ENCODE assay signal across 25 cellular contexts in genomic region chr3:181518222-181518621, GRCh38.
DNase-seq lines count a peak whose midpoint lies in the region; ATAC-seq and TF ChIP-seq lines count a peak whose summit lies in the region.
"Had no signal": no experiment of that assay in that cellular context is flagged by ENCODE, and none has a peak within 500 bp of the region (broad histone marks: within the 10 kb centered on the region; RNA-seq: fewer than 3 reads in every experiment).

No MANE protein-coding gene starts in this region.

- H3K79me2 ChIP-seq in OCI-LY1 (ENCODE audit: insufficient read depth, low read length) = no peaks in the 10 kb centered on the region

- H3K4me1 ChIP-seq in BE2C = peaks cover 17% of the 10 kb centered on the region
- peaks cover 29% of the 10 kb centered on the region for H3K4me1 ChIP-seq in OCI-LY1 (ENCODE audit: insufficient read depth, low read length, severe bottlenecking)
- no peaks in the 10 kb centered on the region for H3K4me1 ChIP-seq in foreskin keratinocyte
- H3K4me1 ChIP-seq: A549, BLaER1 had no signal

- H3K4me3 ChIP-seq in BE2C (ENCODE audit: low read depth, low read length) = peak overlapping the region; percentile 25; the same call in 1 of the 2 replicates
- H3K4me3 ChIP-seq in OCI-LY1 (ENCODE audit: low read depth, low read length, poor library complexity, severe bottlenecking) = no peak overlapping the region
- H3K4me3 ChIP-seq: A549, BLaER1, GM12878 had no signal

- no peaks in the 10 kb centered on the region for H3K36me3 ChIP-seq in BE2C
- no peaks in the 10 kb centered on the region for H3K36me3 ChIP-seq in OCI-LY1 (ENCODE audit: insufficient read depth, low read length)
- H3K36me3 ChIP-seq: BLaER1 had no signal

- H3K27ac ChIP-seq in OCI-LY1 (ENCODE audit: low read depth, low read length, poor library complexity, severe bottlenecking) = no peak overlapping the region
- no peak overlapping the region for H3K27ac ChIP-seq in foreskin keratinocyte
- H3K27ac ChIP-seq in substantia nigra (ENCODE audit: low read depth, low read length, poor library complexity, severe bottlenecking) = no peak overlapping the region
- H3K27ac ChIP-seq: 22Rv1, A549, BLaER1 had no signal

- ATAC-seq in SK-N-SH treated with all-trans-retinoic acid at 6 μM for 48 hours = peak; percentile 72
- ATAC-seq in foreskin keratinocyte = no peak
- ATAC-seq: A549, GM12878 had no signal

- no peaks in the 10 kb centered on the region for H3F3A ChIP-seq in OCI-LY1 (ENCODE audit: insufficient read depth, low read length)

- H2AFZ ChIP-seq in OCI-LY1 (ENCODE audit: low read length) = no peak overlapping the region

- H3K9me3 ChIP-seq in BE2C = peaks cover 1% of the 10 kb centered on the region; the same call in 1 of the 2 replicates
- 0 out of 2 replicates have a peak, but pooled peaks cover 6% of the 10 kb centered on the region for H3K9me3 ChIP-seq in OCI-LY1 (ENCODE audit: low read length)
- H3K9me3 ChIP-seq: A549, BLaER1 had no signal

- DNase-seq in BE2C (no peak), SK-N-DZ (ENCODE audit: low spot score) (peak; percentile 99), medulla oblongata (ENCODE audit: extremely low spot score) (no peak), foreskin keratinocyte (no peak), NCI-H526 (lab: John Stamatoyannopoulos, UW) (no peak), substantia nigra (lab: John Stamatoyannopoulos, UW) (no peak)
- DNase-seq: AML-193; C1 segment of cervical spinal cord; CD4-positive, alpha-beta memory T cell; CD4-positive, CD25-positive, alpha-beta regulatory T cell; CD8-positive, alpha-beta memory T cell; COR-L47; DMS 273 treated with DMSO at 0.1 percent for 48 hours; DMS153; DMS53; DMS79; DND-41; EL; GDM1 had no signal

- no peaks in the 10 kb centered on the region for H3K9me2 ChIP-seq in OCI-LY1 (ENCODE audit: low read depth, low read length)

- H3K27me3 ChIP-seq in BE2C (no peaks in the 10 kb centered on the region), OCI-LY1 (ENCODE audit: insufficient read depth, low read length) (no peaks in the 10 kb centered on the region), foreskin keratinocyte (peaks cover 2% of the 10 kb centered on the region)
- H3K27me3 ChIP-seq: BLaER1 had no signal

- no peaks in the 10 kb centered on the region for H4K20me1 ChIP-seq in OCI-LY1 (ENCODE audit: insufficient read depth, low read length)
- H4K20me1 ChIP-seq: BLaER1 had no signal

- no peak overlapping the region for H3K9ac ChIP-seq in OCI-LY1 (ENCODE audit: low read length)
- H3K9ac ChIP-seq: BLaER1 had no signal

- H3K4me2 ChIP-seq in OCI-LY1 (ENCODE audit: low read length) = 0 out of 2 replicates have a peak overlapping the region, but pooled peaks have one; percentile 5
- H3K4me2 ChIP-seq: A549, BLaER1 had no signal

- TF ChIP-seq CTCF in BE2C (IDR thresholded peaks at IDR 0.05; ENCODE audit: low read depth, low read length) (no peak), OCI-LY1 (IDR thresholded peaks at IDR 0.05; ENCODE audit: low read length) (no peak), foreskin keratinocyte (conservative IDR thresholded peaks at IDR 0.05) (no peak)

TF ChIP-seq in SK-N-SH treated with all-trans-retinoic acid at 6 μM for 48 hours, 23 proteins besides CTCF, POLR2A, EP300 and RAD21:
- peak; percentile 84 for TF ChIP-seq TCF4 (CRISPR knock-in tag; IDR thresholded peaks at IDR 0.05; ENCODE audit: borderline replicate concordance)
- TF ChIP-seq OSR1 (CRISPR knock-in tag; IDR thresholded peaks at IDR 0.05) = no peak
- no peak for TF ChIP-seq ESRRG (CRISPR knock-in tag; IDR thresholded peaks at IDR 0.05)
- no peak for TF ChIP-seq RARB (CRISPR knock-in tag; IDR thresholded peaks at IDR 0.05)
- TF ChIP-seq ZNF565 (CRISPR knock-in tag; conservative IDR thresholded peaks at IDR 0.05; ENCODE audit: low read depth) = no peak
- no peak for TF ChIP-seq ZFP3 (CRISPR knock-in tag; IDR thresholded peaks at IDR 0.05)
- 0 out of 2 replicates have a peak, but pooled peaks have one; percentile 49 for TF ChIP-seq SNAI2 (CRISPR knock-in tag; IDR thresholded peaks at IDR 0.05)
- TF ChIP-seq, protein P1, sequence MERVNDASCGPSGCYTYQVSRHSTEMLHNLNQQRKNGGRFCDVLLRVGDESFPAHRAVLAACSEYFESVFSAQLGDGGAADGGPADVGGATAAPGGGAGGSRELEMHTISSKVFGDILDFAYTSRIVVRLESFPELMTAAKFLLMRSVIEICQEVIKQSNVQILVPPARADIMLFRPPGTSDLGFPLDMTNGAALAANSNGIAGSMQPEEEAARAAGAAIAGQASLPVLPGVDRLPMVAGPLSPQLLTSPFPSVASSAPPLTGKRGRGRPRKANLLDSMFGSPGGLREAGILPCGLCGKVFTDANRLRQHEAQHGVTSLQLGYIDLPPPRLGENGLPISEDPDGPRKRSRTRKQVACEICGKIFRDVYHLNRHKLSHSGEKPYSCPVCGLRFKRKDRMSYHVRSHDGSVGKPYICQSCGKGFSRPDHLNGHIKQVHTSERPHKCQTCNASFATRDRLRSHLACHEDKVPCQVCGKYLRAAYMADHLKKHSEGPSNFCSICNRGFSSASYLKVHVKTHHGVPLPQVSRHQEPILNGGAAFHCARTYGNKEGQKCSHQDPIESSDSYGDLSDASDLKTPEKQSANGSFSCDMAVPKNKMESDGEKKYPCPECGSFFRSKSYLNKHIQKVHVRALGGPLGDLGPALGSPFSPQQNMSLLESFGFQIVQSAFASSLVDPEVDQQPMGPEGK (CRISPR knock-in tag; IDR thresholded peaks at IDR 0.05; ENCODE audit: borderline replicate concordance) = peak; percentile 85
- no peak for TF ChIP-seq ZNF70 (CRISPR knock-in tag; IDR thresholded peaks at IDR 0.05)
- TF ChIP-seq ISL1 (CRISPR knock-in tag; IDR thresholded peaks at IDR 0.05) = peak; percentile 72
- TF ChIP-seq, protein P2, sequence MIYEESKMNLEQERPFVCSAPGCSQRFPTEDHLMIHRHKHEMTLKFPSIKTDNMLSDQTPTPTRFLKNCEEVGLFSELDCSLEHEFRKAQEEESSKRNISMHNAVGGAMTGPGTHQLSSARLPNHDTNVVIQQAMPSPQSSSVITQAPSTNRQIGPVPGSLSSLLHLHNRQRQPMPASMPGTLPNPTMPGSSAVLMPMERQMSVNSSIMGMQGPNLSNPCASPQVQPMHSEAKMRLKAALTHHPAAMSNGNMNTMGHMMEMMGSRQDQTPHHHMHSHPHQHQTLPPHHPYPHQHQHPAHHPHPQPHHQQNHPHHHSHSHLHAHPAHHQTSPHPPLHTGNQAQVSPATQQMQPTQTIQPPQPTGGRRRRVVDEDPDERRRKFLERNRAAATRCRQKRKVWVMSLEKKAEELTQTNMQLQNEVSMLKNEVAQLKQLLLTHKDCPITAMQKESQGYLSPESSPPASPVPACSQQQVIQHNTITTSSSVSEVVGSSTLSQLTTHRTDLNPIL (CRISPR knock-in tag; IDR thresholded peaks at IDR 0.05; ENCODE audit: low read depth) = no peak
- peak; percentile 53; the same call in 1 of the 2 replicates for TF ChIP-seq ZFP30 (CRISPR knock-in tag; IDR thresholded peaks at IDR 0.05)
- TF ChIP-seq, protein P3, sequence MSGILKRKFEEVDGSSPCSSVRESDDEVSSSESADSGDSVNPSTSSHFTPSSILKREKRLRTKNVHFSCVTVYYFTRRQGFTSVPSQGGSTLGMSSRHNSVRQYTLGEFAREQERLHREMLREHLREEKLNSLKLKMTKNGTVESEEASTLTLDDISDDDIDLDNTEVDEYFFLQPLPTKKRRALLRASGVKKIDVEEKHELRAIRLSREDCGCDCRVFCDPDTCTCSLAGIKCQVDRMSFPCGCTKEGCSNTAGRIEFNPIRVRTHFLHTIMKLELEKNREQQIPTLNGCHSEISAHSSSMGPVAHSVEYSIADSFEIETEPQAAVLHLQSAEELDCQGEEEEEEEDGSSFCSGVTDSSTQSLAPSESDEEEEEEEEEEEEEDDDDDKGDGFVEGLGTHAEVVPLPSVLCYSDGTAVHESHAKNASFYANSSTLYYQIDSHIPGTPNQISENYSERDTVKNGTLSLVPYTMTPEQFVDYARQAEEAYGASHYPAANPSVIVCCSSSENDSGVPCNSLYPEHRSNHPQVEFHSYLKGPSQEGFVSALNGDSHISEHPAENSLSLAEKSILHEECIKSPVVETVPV (CRISPR knock-in tag; IDR thresholded peaks at IDR 0.05) = peak; percentile 71; the same call in 1 of the 2 replicates
- TF ChIP-seq TOX (CRISPR knock-in tag; IDR thresholded peaks at IDR 0.05; ENCODE audit: borderline replicate concordance) = peak; percentile 15; the same call in 1 of the 2 replicates
- no peak for TF ChIP-seq CSDC2 (CRISPR knock-in tag; IDR thresholded peaks at IDR 0.05)
- peak; percentile 92 for TF ChIP-seq ZC3H10 (CRISPR knock-in tag; IDR thresholded peaks at IDR 0.05)
- TF ChIP-seq, protein P4, sequence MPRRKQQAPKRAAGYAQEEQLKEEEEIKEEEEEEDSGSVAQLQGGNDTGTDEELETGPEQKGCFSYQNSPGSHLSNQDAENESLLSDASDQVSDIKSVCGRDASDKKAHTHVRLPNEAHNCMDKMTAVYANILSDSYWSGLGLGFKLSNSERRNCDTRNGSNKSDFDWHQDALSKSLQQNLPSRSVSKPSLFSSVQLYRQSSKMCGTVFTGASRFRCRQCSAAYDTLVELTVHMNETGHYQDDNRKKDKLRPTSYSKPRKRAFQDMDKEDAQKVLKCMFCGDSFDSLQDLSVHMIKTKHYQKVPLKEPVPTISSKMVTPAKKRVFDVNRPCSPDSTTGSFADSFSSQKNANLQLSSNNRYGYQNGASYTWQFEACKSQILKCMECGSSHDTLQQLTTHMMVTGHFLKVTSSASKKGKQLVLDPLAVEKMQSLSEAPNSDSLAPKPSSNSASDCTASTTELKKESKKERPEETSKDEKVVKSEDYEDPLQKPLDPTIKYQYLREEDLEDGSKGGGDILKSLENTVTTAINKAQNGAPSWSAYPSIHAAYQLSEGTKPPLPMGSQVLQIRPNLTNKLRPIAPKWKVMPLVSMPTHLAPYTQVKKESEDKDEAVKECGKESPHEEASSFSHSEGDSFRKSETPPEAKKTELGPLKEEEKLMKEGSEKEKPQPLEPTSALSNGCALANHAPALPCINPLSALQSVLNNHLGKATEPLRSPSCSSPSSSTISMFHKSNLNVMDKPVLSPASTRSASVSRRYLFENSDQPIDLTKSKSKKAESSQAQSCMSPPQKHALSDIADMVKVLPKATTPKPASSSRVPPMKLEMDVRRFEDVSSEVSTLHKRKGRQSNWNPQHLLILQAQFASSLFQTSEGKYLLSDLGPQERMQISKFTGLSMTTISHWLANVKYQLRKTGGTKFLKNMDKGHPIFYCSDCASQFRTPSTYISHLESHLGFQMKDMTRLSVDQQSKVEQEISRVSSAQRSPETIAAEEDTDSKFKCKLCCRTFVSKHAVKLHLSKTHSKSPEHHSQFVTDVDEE (CRISPR knock-in tag; IDR thresholded peaks at IDR 0.05) = peak; percentile 72; the same call in 1 of the 2 replicates
- TF ChIP-seq GLIS3 (CRISPR knock-in tag; IDR thresholded peaks at IDR 0.05) = no peak
- 0 out of 2 replicates have a peak, but pooled peaks have one; percentile 8 for TF ChIP-seq ZNF8 (CRISPR knock-in tag; IDR thresholded peaks at IDR 0.05)
